8 cellular contexts compared by ENCODE assay signal in the genomic region with DNA sequence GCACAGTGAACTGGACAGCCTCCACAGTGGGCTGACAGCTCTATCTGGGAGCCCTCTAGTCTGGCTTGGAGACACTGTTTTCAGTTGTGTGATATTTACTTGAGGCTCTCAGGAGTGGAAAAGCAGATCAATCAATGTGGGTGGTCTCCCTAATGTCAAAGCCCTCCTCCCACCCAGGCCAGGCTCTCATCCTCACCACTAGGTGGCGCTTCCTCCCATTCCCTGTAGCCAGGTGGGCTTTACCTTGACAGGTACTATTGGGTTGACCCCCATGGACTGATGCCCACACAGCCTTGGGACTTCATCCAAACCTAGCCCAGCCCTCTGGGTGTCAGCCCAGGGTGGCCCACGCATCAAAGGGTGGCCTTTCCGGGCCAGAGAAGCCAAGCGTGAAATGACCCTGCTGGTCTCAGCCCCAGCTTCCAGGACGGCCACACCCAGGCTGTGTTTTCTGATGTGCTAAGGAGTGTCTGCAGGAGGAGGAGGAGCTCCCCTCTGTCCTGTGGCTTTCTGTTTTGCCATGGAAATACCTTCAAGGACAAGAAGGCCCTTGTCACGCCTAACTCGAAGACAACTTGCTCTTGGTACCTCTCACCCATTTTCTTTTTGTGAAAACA. TPM values are rescaled to one million over a fixed set of nuclear protein-coding genes. Genes with fewer than 3 reads are reported as not detected.
A peak's percentile ranks its signal among the peaks of the same experiment; 100 is the strongest.
DNase-seq lines count a peak whose midpoint lies in the region; ATAC-seq, FAIRE-seq and TF ChIP-seq lines count a peak whose summit lies in the region.

No MANE protein-coding gene starts in this region.

- SMC1A ChIA-PET in GM12878 (lab: Charles Lee; ENCODE audit: uncharacterized antibody, unreplicated experiment), result interaction anchor here (0.8 to 1.7 kb wide), 4 partner anchors 14 to 1308 kb away, joined by 3 to 5 read pairs (median 3); no protein-coding TSS in a partner anchor

- no peaks in the 10 kb centered on the region for H3K36me3 Mint-ChIP-seq in natural killer cell treated with Interleukin-12 subunit alpha and Interleukin-12 subunit beta and Interleukin-15 and Interleukin-18, amount 100 ng/mL, for 72 hours

- no TSS peak for BruUV-seq in GM12878 (replicated peaks; lab: Mats Ljungman, UMichigan)

- ATAC-seq in DND-41 (ENCODE audit: insufficient read depth, low read depth), result 0 out of 3 replicates have a peak, but pooled peaks have one; percentile 35
- ATAC-seq in GM12878, result peak; percentile 66
- peak; percentile 40 to 41 for ATAC-seq in natural killer cell treated with Interleukin-12 subunit alpha and Interleukin-12 subunit beta and Interleukin-15 and Interleukin-18, amount 100 ng/mL, for 72 hours
- no peak for ATAC-seq in GM18519 (IDR thresholded peaks at IDR 0.05; ENCODE audit: low FRiP score, unreplicated experiment)
- no peak for ATAC-seq in HG03039 (IDR thresholded peaks at IDR 0.05; ENCODE audit: unreplicated experiment)
- ATAC-seq in GM18502 (IDR thresholded peaks at IDR 0.05; ENCODE audit: poor library complexity, unreplicated experiment), result no peak

- peaks cover 8% of the 10 kb centered on the region for H3K4me1 ChIP-seq in DND-41 (ENCODE audit: insufficient read depth, low read length)
- no peaks in the 10 kb centered on the region for H3K4me1 ChIP-seq in GM12878 (ENCODE audit: control insufficient read depth, insufficient read depth, low read length)
- no peaks in the 10 kb centered on the region for H3K4me1 ChIP-seq in left ventricle myocardium inferior

- POLR2A ChIA-PET in GM12878 (lab: Charles Lee), result no interaction called here

- no peak overlapping the region for H3K4me3 Mint-ChIP-seq in natural killer cell treated with Interleukin-12 subunit alpha and Interleukin-12 subunit beta and Interleukin-15 and Interleukin-18, amount 100 ng/mL, for 72 hours

- H3K27ac ChIP-seq in DND-41 (ENCODE audit: low read length), result no peak overlapping the region
- no peak overlapping the region for H3K27ac ChIP-seq in GM12878 (ENCODE audit: control insufficient read depth, insufficient read depth)
- H3K27ac ChIP-seq in left ventricle myocardium inferior (replicated peaks), result no peak overlapping the region

- H3K79me2 ChIP-seq in DND-41 (ENCODE audit: insufficient read depth, low read length) (no peaks in the 10 kb centered on the region), GM12878 (ENCODE audit: control insufficient read depth, insufficient read depth, low read length) (no peaks in the 10 kb centered on the region)

- peak; percentile 28; the same call in 1 of the 2 replicates for TF ChIP-seq RAD21 in GM12878 (IDR thresholded peaks at IDR 0.05; ENCODE audit: insufficient read depth, low read depth, low read length)

- no peak overlapping the region for H3K9ac ChIP-seq in DND-41 (ENCODE audit: low read depth, low read length)
- H3K9ac ChIP-seq in GM12878 (ENCODE audit: control insufficient read depth, insufficient read depth, low read length), result no peak overlapping the region

- WGBS in GM12878 (ENCODE audit: insufficient coverage, insufficient replicate concordance, low lambda C conversion rate, missing lambda C conversion rate), result 53% methylated on average over 7 of the region's 7 CpGs

- H3K9me3 ChIP-seq in DND-41 (ENCODE audit: insufficient read depth, low read length, severe bottlenecking) (no peaks in the 10 kb centered on the region), GM12878 (replicated peaks; ENCODE audit: control insufficient read depth, insufficient read depth, low read length) (no peaks in the 10 kb centered on the region), left ventricle myocardium inferior (replicated peaks) (no peaks in the 10 kb centered on the region)

- H3K27me3 Mint-ChIP-seq in natural killer cell treated with Interleukin-12 subunit alpha and Interleukin-12 subunit beta and Interleukin-15 and Interleukin-18, amount 100 ng/mL, for 72 hours, result peaks cover 9 to 26% of the 10 kb centered on the region in 2 donors

- CTCF ChIA-PET in GM12878 (lab: Yijun Ruan, JAX), result interaction anchor here (0.6 to 1.8 kb wide), 17 partner anchors 10 to 1118 kb away, joined by 3 to 12 read pairs (median 3); no protein-coding TSS in a partner anchor

- H4K20me1 ChIP-seq in DND-41 (ENCODE audit: insufficient read depth, low read length) (no peaks in the 10 kb centered on the region), GM12878 (ENCODE audit: control insufficient read depth, insufficient read depth) (no peaks in the 10 kb centered on the region)

- TF ChIP-seq CTCF in DND-41 (IDR thresholded peaks at IDR 0.05; ENCODE audit: borderline replicate concordance, extremely low read depth, low read length, poor library complexity, severe bottlenecking), result peak; percentile 82
- TF ChIP-seq CTCF in NB4 (IDR thresholded peaks at IDR 0.05; ENCODE audit: low read depth, low read length), result peak; percentile 82
- peak; percentile 45 to 77 (median 76) for TF ChIP-seq CTCF in GM12878 (IDR thresholded peaks at IDR 0.05 in 2 of 3, conservative IDR thresholded peaks at IDR 0.05 in 1 of 3; ENCODE audit: control insufficient read depth in 2 of 3, extremely low read depth in 1 of 3, insufficient read depth in 1 of 3, low read depth in 3 of 3, low read length in 3 of 3)
- no peak for TF ChIP-seq CTCF in left ventricle myocardium inferior (IDR thresholded peaks at IDR 0.05; ENCODE audit: borderline replicate concordance)

- no peak for FAIRE-seq in GM12878 (lab: Jason Lieb, UNC)

- DNase-seq in DND-41 (peak; percentile 36), NB4 (ENCODE audit: low read depth) (no peak), GM12878 (ENCODE audit: low read depth, low spot score) (no peak), left ventricle myocardium inferior (no peak)
- no peak for DNase-seq in natural killer cell treated with Interleukin-12 subunit alpha and Interleukin-12 subunit beta and Interleukin-15 and Interleukin-18, amount 100 ng/mL, for 72 hours (ENCODE audit: low spot score)

- no peaks in the 10 kb centered on the region for H3K36me3 ChIP-seq in DND-41 (ENCODE audit: insufficient read depth, low read length)
- H3K36me3 ChIP-seq in GM12878 (ENCODE audit: control insufficient read depth in 2 of 2, insufficient read depth in 2 of 2, low read length in 1 of 2), result no peaks in the 10 kb centered on the region; a peak in 1 of 4 replicates
- H3K36me3 ChIP-seq in left ventricle myocardium inferior, result no peaks in the 10 kb centered on the region

- H3K9me3 Mint-ChIP-seq in natural killer cell treated with Interleukin-12 subunit alpha and Interleukin-12 subunit beta and Interleukin-15 and Interleukin-18, amount 100 ng/mL, for 72 hours, result no peaks in the 10 kb centered on the region

- TF ChIP-seq EP300 in GM12878 (IDR thresholded peaks at IDR 0.05; ENCODE audit: borderline replicate concordance in 1 of 2, control insufficient read depth in 1 of 2, low read depth in 2 of 2, low read length in 2 of 2), result no peak

- intact Hi-C loops in GM12878 (cut with micrococcal nuclease; ENCODE audit: unreplicated experiment) (no loop called here), left ventricle myocardium inferior (cut with micrococcal nuclease) (no loop called here)

- peaks cover 4 to 11% of the 10 kb centered on the region in 2 donors for H3K4me1 Mint-ChIP-seq in natural killer cell treated with Interleukin-12 subunit alpha and Interleukin-12 subunit beta and Interleukin-15 and Interleukin-18, amount 100 ng/mL, for 72 hours (ENCODE audit: low read depth in 2 of 2)

- in situ Hi-C loops in GM12878 (cut with MboI), result no loop called here

- no peak overlapping the region for H3K27ac Mint-ChIP-seq in natural killer cell treated with Interleukin-12 subunit alpha and Interleukin-12 subunit beta and Interleukin-15 and Interleukin-18, amount 100 ng/mL, for 72 hours

- H3K4me2 ChIP-seq in DND-41 (ENCODE audit: insufficient read depth, low read length) (no peak overlapping the region), GM12878 (ENCODE audit: control insufficient read depth, insufficient read depth) (no peak overlapping the region)

- H2AFZ ChIP-seq in DND-41 (ENCODE audit: low read depth, low read length) (no peak overlapping the region), GM12878 (ENCODE audit: control insufficient read depth, low read depth, low read length) (no peak overlapping the region)

- RAD21 ChIA-PET in GM12878 (lab: Charles Lee; ENCODE audit: unreplicated experiment), result no interaction called here

- TF ChIP-seq POLR2A in NB4 (IDR thresholded peaks at IDR 0.05; ENCODE audit: extremely low read depth, insufficient read length) (no peak), GM12878 (IDR thresholded peaks at IDR 0.05; ENCODE audit: low read depth, low read length) (no peak)

- H3K4me3 ChIP-seq in DND-41 (ENCODE audit: low read depth in 1 of 2, low read length in 2 of 2) (no peak overlapping the region), NB4 (ENCODE audit: low read depth, low read length) (no peak overlapping the region), GM12878 (no peak overlapping the region), left ventricle myocardium inferior (no peak overlapping the region)

- H3K27me3 ChIP-seq in DND-41 (ENCODE audit: insufficient read depth, low read length, poor library complexity) (no peaks in the 10 kb centered on the region), GM12878 (replicated peaks in 1 of 2; ENCODE audit: control insufficient read depth in 2 of 2, insufficient read depth in 2 of 2, low read length in 1 of 2) (no peaks in the 10 kb centered on the region), left ventricle myocardium inferior (ENCODE audit: low read depth) (peaks cover 38% of the 10 kb centered on the region)

TF ChIP-seq in GM12878, 131 proteins besides CTCF, POLR2A, EP300 and RAD21:
- TF ChIP-seq HDAC2 (IDR thresholded peaks at IDR 0.05), result no peak
- peak; percentile 10; the same call in 1 of the 2 replicates for TF ChIP-seq SMC3 (IDR thresholded peaks at IDR 0.05; ENCODE audit: borderline replicate concordance, low read length)

RNA-seq across cellular contexts. Expression of gene CLIC6, which starts 54.0 kb away (rescaled TPM):
- total RNA-seq in GM12878 (2013; cell fraction: nucleolus; rRNA removed), result 7.1 and 7.6 TPM in 2 replicates
- total RNA-seq in GM12878 (2014; rRNA removed) (9.3 and 10.0 TPM in 2 replicates), GM12878 (2014; rRNA removed; fragmentation: Illumina TruSeq; extraction: Trizol) (10.8 and 10.9 TPM in 2 replicates), GM12878 (2021) (31.9 and 34.1 TPM in 2 replicates), left ventricle myocardium inferior (11.2 TPM)
- 13.8 TPM for polyA plus RNA-seq in GM12878 (2011; ENCODE audit: low read depth)
- polyA plus RNA-seq in GM12878 (2011; rRNA removed) (5.7 and 6.6 TPM in 2 replicates), GM12878 (2014; fragmentation: Illumina TruSeq; extraction: Trizol) (32.2 and 39.5 TPM in 2 replicates), GM12878 (2014; fragmentation: Nextera tagmentation; extraction: Ambion mirVana) (10 to 100 TPM in 1 of 2 experiments, 1 to 10 TPM in 1; 8.4 to 15.4 TPM), GM12878 (2014; rRNA removed) (13.0 and 13.4 TPM in 2 replicates), GM12878 (2016; fragmentation: Nextera tagmentation; extraction: Ambion mirVana) (10 to 100 TPM in 1 of 2 experiments, 1 to 10 TPM in 1; 9.0 to 11.4 TPM)
- polyA plus RNA-seq in GM12878 (2011; cell fraction: cytosol; rRNA removed), result 3.2 and 5.1 TPM in 2 replicates
- polyA plus RNA-seq in GM12878 (2011; cell fraction: nucleus; rRNA removed), result 3.4 and 5.3 TPM in 2 replicates
- 16.6 and 19.3 TPM in 2 replicates for polyA plus RNA-seq in GM12878 (2012)
- polyA minus RNA-seq in GM12878 (2011; rRNA and poly(A)+ RNA removed), result 1.6 and 2.3 TPM in 2 replicates
- polyA minus RNA-seq in GM12878 (2011; cell fraction: cytosol; rRNA and poly(A)+ RNA removed), result 1.7 and 2.1 TPM in 2 replicates
- 0.85 and 1.7 TPM in 2 replicates for polyA minus RNA-seq in GM12878 (2011; cell fraction: nucleus; rRNA and poly(A)+ RNA removed)
- under 1 TPM; 0.45 to 0.50 TPM for total RNA-seq in natural killer cell treated with Interleukin-12 subunit alpha and Interleukin-12 subunit beta and Interleukin-15 and Interleukin-18, amount 100 ng/mL, for 72 hours

Comparison
In these comparisons a context has a peak if more than half of its experiments do, and no peak if none do; other contexts are left out.
1. ATAC-seq: peak in DND-41 (single experiment), GM12878 (single experiment) and natural killer cell treated with Interleukin-12 subunit alpha and Interleukin-12 subunit beta and Interleukin-15 and Interleukin-18, amount 100 ng/mL, for 72 hours (2 of 2); none in GM18519 (single experiment), HG03039 (single experiment) and GM18502 (single experiment).